1 cellular context compared by ENCODE assay signal in the genomic region with DNA sequence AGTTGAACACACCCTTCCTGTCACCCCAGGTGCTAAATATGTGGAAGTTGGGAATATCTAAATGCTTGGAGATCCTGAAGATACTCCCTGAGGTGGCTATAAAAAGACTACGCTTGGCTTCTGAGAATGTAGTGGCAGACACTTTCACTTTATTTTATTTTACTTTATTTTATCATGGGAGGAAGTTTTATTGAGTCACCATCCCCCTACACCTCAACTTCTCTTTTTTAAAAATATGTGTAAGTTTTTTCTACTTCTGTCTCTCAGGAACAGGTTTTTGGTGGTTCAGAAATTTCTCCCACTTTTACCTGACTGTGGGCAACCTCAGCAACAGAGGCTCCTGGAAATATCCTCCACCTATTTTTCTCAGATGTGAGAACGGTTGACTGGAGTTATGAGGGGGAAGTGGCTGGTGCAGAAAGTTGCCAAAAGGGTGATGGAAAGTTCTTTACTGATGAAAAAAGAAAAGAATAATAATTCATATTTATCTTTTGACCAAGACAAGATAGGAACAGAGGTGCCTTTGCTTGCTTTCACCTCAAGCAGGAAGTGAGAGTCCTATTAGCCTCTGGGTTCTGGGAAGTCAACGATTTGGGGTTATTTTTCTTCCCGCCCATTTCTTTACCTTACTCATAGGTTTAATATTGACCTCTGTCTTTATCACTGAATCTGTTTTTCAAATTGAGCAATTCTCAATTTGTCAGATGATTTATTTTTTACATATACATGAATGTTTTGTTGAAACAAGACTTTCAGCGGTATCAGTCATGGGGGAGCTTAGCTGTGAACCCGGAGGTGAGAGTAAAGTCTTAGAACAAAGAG.
TF ChIP-seq lines count a peak whose summit lies in the region.

No MANE protein-coding gene starts in this region.

TF ChIP-seq in GM12878, 131 proteins besides CTCF, POLR2A, EP300 and RAD21 (continued from another document):
- TF ChIP-seq STAT3 (IDR thresholded peaks at IDR 0.05; ENCODE audit: low read depth, low read length) (peak; percentile 98), NR2C1 (IDR thresholded peaks at IDR 0.05) (peak; percentile 18; the same call in 1 of the 2 replicates), RUNX3 (IDR thresholded peaks at IDR 0.05; ENCODE audit: low read length) (peak; percentile 79), ZNF24 (IDR thresholded peaks at IDR 0.05) (peak; percentile 44; the same call in 1 of the 2 replicates), SIN3A (IDR thresholded peaks at IDR 0.05; ENCODE audit: low read depth, low read length) (no peak), BCL11A (IDR thresholded peaks at IDR 0.05; ENCODE audit: low read depth, low read length) (peak; percentile 89), SP1 (IDR thresholded peaks at IDR 0.05; ENCODE audit: low read depth, low read length) (peak; percentile 25), JUNB (IDR thresholded peaks at IDR 0.05) (peak; percentile 73), IRF4 (IDR thresholded peaks at IDR 0.05; ENCODE audit: low read depth, low read length) (peak; percentile 83), MEF2A (IDR thresholded peaks at IDR 0.05; ENCODE audit: insufficient read depth, low read depth, low read length) (peak; percentile 21; the same call in 1 of the 2 replicates), MTA3 (IDR thresholded peaks at IDR 0.05; ENCODE audit: borderline replicate concordance, low read length) (peak; percentile 67; the same call in 1 of the 2 replicates), ZNF217 (IDR thresholded peaks at IDR 0.05) (peak; percentile 58; the same call in 1 of the 2 replicates), BACH1 (IDR thresholded peaks at IDR 0.05; ENCODE audit: borderline replicate concordance) (no peak), TBL1XR1 (IDR thresholded peaks at IDR 0.05; ENCODE audit: low read depth, low read length) (peak; percentile 30; the same call in 1 of the 2 replicates), ETV6 (conservative IDR thresholded peaks at IDR 0.05 in 1 of 2, IDR thresholded peaks at IDR 0.05 in 1 of 2; ENCODE audit: borderline replicate concordance in 1 of 2, low read depth in 1 of 2) (peak in 1 of 2 experiments; percentile 88; a peak in 2 of 4 replicates), SIX5 (IDR thresholded peaks at IDR 0.05; ENCODE audit: low read depth, low read length, severe bottlenecking) (no peak), NR2F1 (conservative IDR thresholded peaks at IDR 0.05) (peak; percentile 93), ATF7 (IDR thresholded peaks at IDR 0.05; ENCODE audit: low read depth) (peak; percentile 62), ZNF384 (IDR thresholded peaks at IDR 0.05; ENCODE audit: borderline replicate concordance, low read depth, low read length) (peak; percentile 33; the same call in 1 of the 2 replicates), SPI1 (IDR thresholded peaks at IDR 0.05; ENCODE audit: borderline replicate concordance, insufficient read depth, low read depth, low read length) (peak; percentile 86), BMI1 (IDR thresholded peaks at IDR 0.05; ENCODE audit: borderline replicate concordance) (peak; percentile 71; the same call in 1 of the 2 replicates), TCF7 (IDR thresholded peaks at IDR 0.05; ENCODE audit: borderline replicate concordance) (0 out of 2 replicates have a peak, but pooled peaks have one; percentile 9), MEF2B (IDR thresholded peaks at IDR 0.05; ENCODE audit: partially characterized antibody, poor library complexity, severe bottlenecking) (peak; percentile 44), CHD1 (IDR thresholded peaks at IDR 0.05; ENCODE audit: low read depth, low read length) (no peak), DPF2 (IDR thresholded peaks at IDR 0.05) (peak; percentile 73), MTA2 (IDR thresholded peaks at IDR 0.05; ENCODE audit: low read depth) (peak; percentile 97), IKZF2 (IDR thresholded peaks at IDR 0.05) (peak; percentile 78 to 90), SMAD1 (IDR thresholded peaks at IDR 0.05; ENCODE audit: low read depth, partially characterized antibody) (peak; percentile 16), EED (IDR thresholded peaks at IDR 0.05; ENCODE audit: low read depth) (peak; percentile 36; the same call in 1 of the 2 replicates), IKZF1 (conservative IDR thresholded peaks at IDR 0.05) (peak; percentile 86), CHD2 (IDR thresholded peaks at IDR 0.05; ENCODE audit: borderline replicate concordance, low read depth, low read length) (peak; percentile 30; the same call in 1 of the 2 replicates)
- TF ChIP-seq, protein P1, sequence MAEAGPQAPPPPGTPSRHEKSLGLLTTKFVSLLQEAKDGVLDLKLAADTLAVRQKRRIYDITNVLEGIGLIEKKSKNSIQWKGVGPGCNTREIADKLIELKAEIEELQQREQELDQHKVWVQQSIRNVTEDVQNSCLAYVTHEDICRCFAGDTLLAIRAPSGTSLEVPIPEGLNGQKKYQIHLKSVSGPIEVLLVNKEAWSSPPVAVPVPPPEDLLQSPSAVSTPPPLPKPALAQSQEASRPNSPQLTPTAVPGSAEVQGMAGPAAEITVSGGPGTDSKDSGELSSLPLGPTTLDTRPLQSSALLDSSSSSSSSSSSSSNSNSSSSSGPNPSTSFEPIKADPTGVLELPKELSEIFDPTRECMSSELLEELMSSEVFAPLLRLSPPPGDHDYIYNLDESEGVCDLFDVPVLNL (IDR thresholded peaks at IDR 0.05; ENCODE audit: low read depth, low read length), result no peak
- TF ChIP-seq, protein P2, sequence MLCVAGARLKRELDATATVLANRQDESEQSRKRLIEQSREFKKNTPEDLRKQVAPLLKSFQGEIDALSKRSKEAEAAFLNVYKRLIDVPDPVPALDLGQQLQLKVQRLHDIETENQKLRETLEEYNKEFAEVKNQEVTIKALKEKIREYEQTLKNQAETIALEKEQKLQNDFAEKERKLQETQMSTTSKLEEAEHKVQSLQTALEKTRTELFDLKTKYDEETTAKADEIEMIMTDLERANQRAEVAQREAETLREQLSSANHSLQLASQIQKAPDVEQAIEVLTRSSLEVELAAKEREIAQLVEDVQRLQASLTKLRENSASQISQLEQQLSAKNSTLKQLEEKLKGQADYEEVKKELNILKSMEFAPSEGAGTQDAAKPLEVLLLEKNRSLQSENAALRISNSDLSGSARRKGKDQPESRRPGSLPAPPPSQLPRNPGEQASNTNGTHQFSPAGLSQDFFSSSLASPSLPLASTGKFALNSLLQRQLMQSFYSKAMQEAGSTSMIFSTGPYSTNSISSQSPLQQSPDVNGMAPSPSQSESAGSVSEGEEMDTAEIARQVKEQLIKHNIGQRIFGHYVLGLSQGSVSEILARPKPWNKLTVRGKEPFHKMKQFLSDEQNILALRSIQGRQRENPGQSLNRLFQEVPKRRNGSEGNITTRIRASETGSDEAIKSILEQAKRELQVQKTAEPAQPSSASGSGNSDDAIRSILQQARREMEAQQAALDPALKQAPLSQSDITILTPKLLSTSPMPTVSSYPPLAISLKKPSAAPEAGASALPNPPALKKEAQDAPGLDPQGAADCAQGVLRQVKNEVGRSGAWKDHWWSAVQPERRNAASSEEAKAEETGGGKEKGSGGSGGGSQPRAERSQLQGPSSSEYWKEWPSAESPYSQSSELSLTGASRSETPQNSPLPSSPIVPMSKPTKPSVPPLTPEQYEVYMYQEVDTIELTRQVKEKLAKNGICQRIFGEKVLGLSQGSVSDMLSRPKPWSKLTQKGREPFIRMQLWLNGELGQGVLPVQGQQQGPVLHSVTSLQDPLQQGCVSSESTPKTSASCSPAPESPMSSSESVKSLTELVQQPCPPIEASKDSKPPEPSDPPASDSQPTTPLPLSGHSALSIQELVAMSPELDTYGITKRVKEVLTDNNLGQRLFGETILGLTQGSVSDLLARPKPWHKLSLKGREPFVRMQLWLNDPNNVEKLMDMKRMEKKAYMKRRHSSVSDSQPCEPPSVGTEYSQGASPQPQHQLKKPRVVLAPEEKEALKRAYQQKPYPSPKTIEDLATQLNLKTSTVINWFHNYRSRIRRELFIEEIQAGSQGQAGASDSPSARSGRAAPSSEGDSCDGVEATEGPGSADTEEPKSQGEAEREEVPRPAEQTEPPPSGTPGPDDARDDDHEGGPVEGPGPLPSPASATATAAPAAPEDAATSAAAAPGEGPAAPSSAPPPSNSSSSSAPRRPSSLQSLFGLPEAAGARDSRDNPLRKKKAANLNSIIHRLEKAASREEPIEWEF (IDR thresholded peaks at IDR 0.05; ENCODE audit: insufficient replicate concordance, low read depth, low read length), result peak; percentile 87
- TF ChIP-seq, protein P3, sequence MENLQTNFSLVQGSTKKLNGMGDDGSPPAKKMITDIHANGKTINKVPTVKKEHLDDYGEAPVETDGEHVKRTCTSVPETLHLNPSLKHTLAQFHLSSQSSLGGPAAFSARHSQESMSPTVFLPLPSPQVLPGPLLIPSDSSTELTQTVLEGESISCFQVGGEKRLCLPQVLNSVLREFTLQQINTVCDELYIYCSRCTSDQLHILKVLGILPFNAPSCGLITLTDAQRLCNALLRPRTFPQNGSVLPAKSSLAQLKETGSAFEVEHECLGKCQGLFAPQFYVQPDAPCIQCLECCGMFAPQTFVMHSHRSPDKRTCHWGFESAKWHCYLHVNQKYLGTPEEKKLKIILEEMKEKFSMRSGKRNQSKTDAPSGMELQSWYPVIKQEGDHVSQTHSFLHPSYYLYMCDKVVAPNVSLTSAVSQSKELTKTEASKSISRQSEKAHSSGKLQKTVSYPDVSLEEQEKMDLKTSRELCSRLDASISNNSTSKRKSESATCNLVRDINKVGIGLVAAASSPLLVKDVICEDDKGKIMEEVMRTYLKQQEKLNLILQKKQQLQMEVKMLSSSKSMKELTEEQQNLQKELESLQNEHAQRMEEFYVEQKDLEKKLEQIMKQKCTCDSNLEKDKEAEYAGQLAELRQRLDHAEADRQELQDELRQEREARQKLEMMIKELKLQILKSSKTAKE (IDR thresholded peaks at IDR 0.05; ENCODE audit: low read depth, poor library complexity, severe bottlenecking), result peak; percentile 51
- TF ChIP-seq, protein P4, sequence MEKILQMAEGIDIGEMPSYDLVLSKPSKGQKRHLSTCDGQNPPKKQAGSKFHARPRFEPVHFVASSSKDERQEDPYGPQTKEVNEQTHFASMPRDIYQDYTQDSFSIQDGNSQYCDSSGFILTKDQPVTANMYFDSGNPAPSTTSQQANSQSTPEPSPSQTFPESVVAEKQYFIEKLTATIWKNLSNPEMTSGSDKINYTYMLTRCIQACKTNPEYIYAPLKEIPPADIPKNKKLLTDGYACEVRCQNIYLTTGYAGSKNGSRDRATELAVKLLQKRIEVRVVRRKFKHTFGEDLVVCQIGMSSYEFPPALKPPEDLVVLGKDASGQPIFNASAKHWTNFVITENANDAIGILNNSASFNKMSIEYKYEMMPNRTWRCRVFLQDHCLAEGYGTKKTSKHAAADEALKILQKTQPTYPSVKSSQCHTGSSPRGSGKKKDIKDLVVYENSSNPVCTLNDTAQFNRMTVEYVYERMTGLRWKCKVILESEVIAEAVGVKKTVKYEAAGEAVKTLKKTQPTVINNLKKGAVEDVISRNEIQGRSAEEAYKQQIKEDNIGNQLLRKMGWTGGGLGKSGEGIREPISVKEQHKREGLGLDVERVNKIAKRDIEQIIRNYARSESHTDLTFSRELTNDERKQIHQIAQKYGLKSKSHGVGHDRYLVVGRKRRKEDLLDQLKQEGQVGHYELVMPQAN (conservative IDR thresholded peaks at IDR 0.05), result 0 out of 2 replicates have a peak, but pooled peaks have one; percentile 35
- TF ChIP-seq, protein P5, sequence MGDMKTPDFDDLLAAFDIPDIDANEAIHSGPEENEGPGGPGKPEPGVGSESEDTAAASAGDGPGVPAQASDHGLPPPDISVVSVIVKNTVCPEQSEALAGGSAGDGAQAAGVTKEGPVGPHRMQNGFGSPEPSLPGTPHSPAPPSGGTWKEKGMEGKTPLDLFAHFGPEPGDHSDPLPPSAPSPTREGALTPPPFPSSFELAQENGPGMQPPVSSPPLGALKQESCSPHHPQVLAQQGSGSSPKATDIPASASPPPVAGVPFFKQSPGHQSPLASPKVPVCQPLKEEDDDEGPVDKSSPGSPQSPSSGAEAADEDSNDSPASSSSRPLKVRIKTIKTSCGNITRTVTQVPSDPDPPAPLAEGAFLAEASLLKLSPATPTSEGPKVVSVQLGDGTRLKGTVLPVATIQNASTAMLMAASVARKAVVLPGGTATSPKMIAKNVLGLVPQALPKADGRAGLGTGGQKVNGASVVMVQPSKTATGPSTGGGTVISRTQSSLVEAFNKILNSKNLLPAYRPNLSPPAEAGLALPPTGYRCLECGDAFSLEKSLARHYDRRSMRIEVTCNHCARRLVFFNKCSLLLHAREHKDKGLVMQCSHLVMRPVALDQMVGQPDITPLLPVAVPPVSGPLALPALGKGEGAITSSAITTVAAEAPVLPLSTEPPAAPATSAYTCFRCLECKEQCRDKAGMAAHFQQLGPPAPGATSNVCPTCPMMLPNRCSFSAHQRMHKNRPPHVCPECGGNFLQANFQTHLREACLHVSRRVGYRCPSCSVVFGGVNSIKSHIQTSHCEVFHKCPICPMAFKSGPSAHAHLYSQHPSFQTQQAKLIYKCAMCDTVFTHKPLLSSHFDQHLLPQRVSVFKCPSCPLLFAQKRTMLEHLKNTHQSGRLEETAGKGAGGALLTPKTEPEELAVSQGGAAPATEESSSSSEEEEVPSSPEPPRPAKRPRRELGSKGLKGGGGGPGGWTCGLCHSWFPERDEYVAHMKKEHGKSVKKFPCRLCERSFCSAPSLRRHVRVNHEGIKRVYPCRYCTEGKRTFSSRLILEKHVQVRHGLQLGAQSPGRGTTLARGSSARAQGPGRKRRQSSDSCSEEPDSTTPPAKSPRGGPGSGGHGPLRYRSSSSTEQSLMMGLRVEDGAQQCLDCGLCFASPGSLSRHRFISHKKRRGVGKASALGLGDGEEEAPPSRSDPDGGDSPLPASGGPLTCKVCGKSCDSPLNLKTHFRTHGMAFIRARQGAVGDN (IDR thresholded peaks at IDR 0.05), result 0 out of 2 replicates have a peak, but pooled peaks have one; percentile 30
- TF ChIP-seq, protein P6, sequence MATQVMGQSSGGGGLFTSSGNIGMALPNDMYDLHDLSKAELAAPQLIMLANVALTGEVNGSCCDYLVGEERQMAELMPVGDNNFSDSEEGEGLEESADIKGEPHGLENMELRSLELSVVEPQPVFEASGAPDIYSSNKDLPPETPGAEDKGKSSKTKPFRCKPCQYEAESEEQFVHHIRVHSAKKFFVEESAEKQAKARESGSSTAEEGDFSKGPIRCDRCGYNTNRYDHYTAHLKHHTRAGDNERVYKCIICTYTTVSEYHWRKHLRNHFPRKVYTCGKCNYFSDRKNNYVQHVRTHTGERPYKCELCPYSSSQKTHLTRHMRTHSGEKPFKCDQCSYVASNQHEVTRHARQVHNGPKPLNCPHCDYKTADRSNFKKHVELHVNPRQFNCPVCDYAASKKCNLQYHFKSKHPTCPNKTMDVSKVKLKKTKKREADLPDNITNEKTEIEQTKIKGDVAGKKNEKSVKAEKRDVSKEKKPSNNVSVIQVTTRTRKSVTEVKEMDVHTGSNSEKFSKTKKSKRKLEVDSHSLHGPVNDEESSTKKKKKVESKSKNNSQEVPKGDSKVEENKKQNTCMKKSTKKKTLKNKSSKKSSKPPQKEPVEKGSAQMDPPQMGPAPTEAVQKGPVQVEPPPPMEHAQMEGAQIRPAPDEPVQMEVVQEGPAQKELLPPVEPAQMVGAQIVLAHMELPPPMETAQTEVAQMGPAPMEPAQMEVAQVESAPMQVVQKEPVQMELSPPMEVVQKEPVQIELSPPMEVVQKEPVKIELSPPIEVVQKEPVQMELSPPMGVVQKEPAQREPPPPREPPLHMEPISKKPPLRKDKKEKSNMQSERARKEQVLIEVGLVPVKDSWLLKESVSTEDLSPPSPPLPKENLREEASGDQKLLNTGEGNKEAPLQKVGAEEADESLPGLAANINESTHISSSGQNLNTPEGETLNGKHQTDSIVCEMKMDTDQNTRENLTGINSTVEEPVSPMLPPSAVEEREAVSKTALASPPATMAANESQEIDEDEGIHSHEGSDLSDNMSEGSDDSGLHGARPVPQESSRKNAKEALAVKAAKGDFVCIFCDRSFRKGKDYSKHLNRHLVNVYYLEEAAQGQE (IDR thresholded peaks at IDR 0.05; ENCODE audit: low read depth, low read length), result no peak
